Comparison of ENCODE assay signal across 13 cellular contexts in the genomic region with DNA sequence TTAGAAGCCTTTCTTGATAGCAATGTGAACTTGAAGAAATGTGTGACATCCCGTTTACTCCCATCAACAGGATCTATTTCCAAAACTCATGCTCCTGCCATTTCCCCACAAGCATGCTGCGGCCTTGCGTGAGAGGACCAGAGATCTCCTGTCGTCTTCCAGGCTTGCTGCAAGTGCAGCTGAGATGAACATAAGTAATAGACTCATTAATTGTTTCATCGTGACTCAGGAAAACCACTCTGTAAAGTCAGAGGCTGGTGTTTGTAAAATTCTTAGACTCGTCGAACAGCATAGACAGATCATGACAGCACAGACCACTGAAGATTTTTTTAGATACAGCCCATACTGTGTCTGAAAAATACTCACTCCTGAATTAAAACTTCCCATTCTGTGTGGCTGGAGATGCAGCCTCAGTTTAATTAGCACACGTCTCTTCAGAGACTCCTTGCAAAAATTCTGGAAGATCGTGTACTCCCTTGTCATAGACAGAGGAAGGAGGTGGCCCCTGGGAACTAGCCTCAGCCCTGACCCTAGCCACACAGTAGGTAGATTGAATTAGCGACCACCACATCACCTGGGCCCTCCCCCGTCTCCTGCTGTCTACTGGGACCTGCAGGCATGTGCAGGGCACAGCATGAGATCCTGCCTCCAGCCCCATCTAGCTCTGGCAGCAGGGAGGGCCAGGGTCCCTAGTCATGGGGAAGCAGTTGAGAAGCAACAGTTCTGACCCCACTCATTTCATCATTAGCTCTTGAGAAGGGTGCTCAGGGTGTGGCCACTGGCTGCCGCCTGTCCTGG.
A peak's percentile ranks its signal among the peaks of the same experiment; 100 is the strongest.
DNase-seq lines count a peak whose midpoint lies in the region; ATAC-seq, FAIRE-seq and TF ChIP-seq lines count a peak whose summit lies in the region.
"Had no signal": no experiment of that assay in that cellular context is flagged by ENCODE, and none has a peak within 500 bp of the region (broad histone marks: within the 10 kb centered on the region; RNA-seq: fewer than 3 reads in every experiment).

No MANE protein-coding gene starts in this region.

- in situ Hi-C loops in KBM-7 (cut with MboI; ENCODE audit: low pct_unique_long_range_greater_than_20kb, low sequenced_read_pairs), result no loop called here

- WGBS in heart right ventricle, 2 donors, result 89 to 91% methylated on average over 12 of the region's 12 CpGs

- no peaks in the 10 kb centered on the region for H4K20me1 ChIP-seq in astrocyte (ENCODE audit: insufficient read depth, low read length)

- H3K27ac ChIP-seq in left ventricle myocardium inferior (replicated peaks), result peak overlapping the region; percentile 90
- H3K27ac ChIP-seq in heart right ventricle, result peak overlapping the region in 5 of 10 donors; percentile 72 to 87 (median 84)
- peak overlapping the region; percentile 25 for H3K27ac ChIP-seq in astrocyte (ENCODE audit: low read depth, low read length)
- H3K27ac ChIP-seq in temporal lobe (ENCODE audit: low read depth, low read length), result peak overlapping the region; percentile 3
- H3K27ac ChIP-seq: breast epithelium, right lobe of liver had no signal

- no peak overlapping the region for H3K27ac Mint-ChIP-seq in astrocyte (ENCODE audit: unreplicated experiment)

- peaks cover 12% of the 10 kb centered on the region for H3K4me1 Mint-ChIP-seq in astrocyte (ENCODE audit: low read depth, unreplicated experiment)

- intact Hi-C loops in left ventricle myocardium inferior (cut with micrococcal nuclease) (no loop called here), heart right ventricle (cut with DNase I) (no loop called here), head of caudate nucleus (cut with DNase I) (no loop called here)

- H3K9me3 Mint-ChIP-seq in astrocyte (ENCODE audit: unreplicated experiment), result no peaks in the 10 kb centered on the region

- H2AFZ ChIP-seq in astrocyte (ENCODE audit: low read depth, low read length), result no peak overlapping the region

- H3K36me3 Mint-ChIP-seq in astrocyte (ENCODE audit: low read depth, unreplicated experiment), result peaks cover 2% of the 10 kb centered on the region

- H3K79me2 ChIP-seq in astrocyte (ENCODE audit: insufficient read depth, low read length), result no peaks in the 10 kb centered on the region

- H3K36me3 ChIP-seq in left ventricle myocardium inferior (no peaks in the 10 kb centered on the region), heart right ventricle (peaks cover 0 to 13% (median 0%) of the 10 kb centered on the region in 9 donors), astrocyte (ENCODE audit: insufficient read depth, low read length) (no peaks in the 10 kb centered on the region)
- H3K36me3 ChIP-seq: breast epithelium, right lobe of liver had no signal

- H3K27me3 Mint-ChIP-seq in astrocyte (ENCODE audit: low read depth, unreplicated experiment), result no peaks in the 10 kb centered on the region

- H3K4me1 ChIP-seq in left ventricle myocardium inferior, result peaks cover 82% of the 10 kb centered on the region
- peaks cover 9 to 83% (median 55%) of the 10 kb centered on the region in 9 donors for H3K4me1 ChIP-seq in heart right ventricle
- H3K4me1 ChIP-seq in astrocyte (ENCODE audit: insufficient read depth, low read length), result peaks cover 7% of the 10 kb centered on the region
- H3K4me1 ChIP-seq: breast epithelium, right lobe of liver had no signal

- H3K4me2 ChIP-seq in astrocyte (ENCODE audit: low read length), result no peak overlapping the region

- no peak overlapping the region for H3K4me3 Mint-ChIP-seq in astrocyte (ENCODE audit: unreplicated experiment)

- FAIRE-seq in astrocyte (lab: Jason Lieb, UNC), result no peak

- H3K27me3 ChIP-seq in left ventricle myocardium inferior (ENCODE audit: low read depth) (no peaks in the 10 kb centered on the region), heart right ventricle (no peaks in the 10 kb centered on the region), astrocyte (ENCODE audit: insufficient read depth, low read length) (no peaks in the 10 kb centered on the region)
- H3K27me3 ChIP-seq: breast epithelium, esophagus muscularis mucosa, right lobe of liver had no signal

- no peak for ATAC-seq in heart right ventricle
- ATAC-seq in HG03060 (IDR thresholded peaks at IDR 0.05; ENCODE audit: low read depth, unreplicated experiment), result peak; percentile 3

- no peaks in the 10 kb centered on the region for H3K9me3 ChIP-seq in left ventricle myocardium inferior (replicated peaks)
- H3K9me3 ChIP-seq in heart right ventricle, result no peaks in the 10 kb centered on the region
- no peaks in the 10 kb centered on the region for H3K9me3 ChIP-seq in astrocyte (ENCODE audit: insufficient read depth, low read depth, low read length)
- H3K9me3 ChIP-seq: breast epithelium, esophagus muscularis mucosa, right lobe of liver had no signal

- no peak for TF ChIP-seq CTCF in left ventricle myocardium inferior (IDR thresholded peaks at IDR 0.05; ENCODE audit: borderline replicate concordance)
- TF ChIP-seq CTCF in heart right ventricle (IDR thresholded peaks at IDR 0.05), result no peak
- no peak for TF ChIP-seq CTCF in astrocyte (IDR thresholded peaks at IDR 0.05; ENCODE audit: insufficient read depth, low read depth, low read length)

- H3K4me3 ChIP-seq in left ventricle myocardium inferior (no peak overlapping the region), heart right ventricle (no peak overlapping the region), astrocyte (ENCODE audit: insufficient read depth, low read depth, low read length) (no peak overlapping the region)
- H3K4me3 ChIP-seq: breast epithelium, esophagus muscularis mucosa, right lobe of liver had no signal

- H3K9ac ChIP-seq in astrocyte (ENCODE audit: low read length), result no peak overlapping the region

- DNase-seq in left ventricle myocardium inferior, result no peak
- DNase-seq in heart right ventricle, result no peak
- DNase-seq in astrocyte (ENCODE audit: low read depth), result peak; percentile 71
- no peak for DNase-seq in hippocampal formation (lab: John Stamatoyannopoulos, UW)
- no peak for DNase-seq in KBM-7
- DNase-seq in head of caudate nucleus, result no peak
- DNase-seq: NCI-H1105 treated with DMSO at 0.1 percent for 48 hours, NCI-H82, right lobe of liver had no signal
